In genomic region chr21:23307065-23307464, GRCh38 we compare ENCODE assay signal across 33 cellular contexts.
DNase-seq lines count a peak whose midpoint lies in the region; ATAC-seq, FAIRE-seq and TF ChIP-seq lines count a peak whose summit lies in the region.
"Had no signal": no experiment of that assay in that cellular context is flagged by ENCODE, and none has a peak within 500 bp of the region (broad histone marks: within the 10 kb centered on the region; RNA-seq: fewer than 3 reads in every experiment).

No MANE protein-coding gene starts in this region.

- H3K27me3 ChIP-seq in HepG2 (ENCODE audit: control insufficient read depth in 1 of 2, insufficient read depth in 2 of 2, low read length in 2 of 2) (no peaks in the 10 kb centered on the region), right lobe of liver (no peaks in the 10 kb centered on the region), IMR-90 (ENCODE audit: control insufficient read depth, insufficient read depth, low read length) (no peaks in the 10 kb centered on the region), K562 (ENCODE audit: control insufficient read depth in 2 of 2, insufficient read depth in 2 of 2, low read length in 2 of 2) (no peaks in the 10 kb centered on the region), vagina (no peaks in the 10 kb centered on the region)
- H3K27me3 ChIP-seq: BE2C; BLaER1; BLaER1 treated with 17β-estradiol and CSF1 and Interleukin-3, amounts not matched to agents 10 nM and 100 nM had no signal

- BruUV-seq in HepG2 (replicated peaks; lab: Mats Ljungman, UMichigan) = no TSS peak
- BruUV-seq in IMR-90 (replicated peaks; lab: Mats Ljungman, UMichigan) = no TSS peak
- BruUV-seq in K562 (replicated peaks; lab: Mats Ljungman, UMichigan) = no TSS peak

- no peak overlapping the region for H2BK15ac ChIP-seq in IMR-90 (ENCODE audit: low read depth, low read length)

- no peak overlapping the region for H2AK5ac ChIP-seq in IMR-90 (ENCODE audit: low read depth, low read length)

- no peaks in the 10 kb centered on the region for H3K79me1 ChIP-seq in IMR-90 (ENCODE audit: low read depth in 1 of 2, low read length in 2 of 2)

- H2AFZ ChIP-seq in HepG2 (ENCODE audit: low read length) = no peak overlapping the region
- no peak overlapping the region for H2AFZ ChIP-seq in IMR-90 (replicated peaks; ENCODE audit: low read length, poor library complexity)
- no peak overlapping the region for H2AFZ ChIP-seq in K562 (ENCODE audit: low read depth, low read length)

- no peak overlapping the region for H3K56ac ChIP-seq in IMR-90 (ENCODE audit: extremely low read depth, insufficient read depth, low read length)

- POLR2A ChIA-PET in HepG2 (lab: Yijun Ruan, JAX) = no interaction called here
- POLR2A ChIA-PET in A549 (lab: Yijun Ruan, JAX) = no interaction called here
- POLR2A ChIA-PET in IMR-90 (lab: Charles Lee; ENCODE audit: unreplicated experiment) = no interaction called here
- POLR2A ChIA-PET in K562 (lab: Yijun Ruan, JAX) = no interaction called here

- H2BK20ac ChIP-seq in IMR-90 (ENCODE audit: low read depth, low read length) = no peak overlapping the region

- TF ChIP-seq CTCF in HepG2 (CRISPR knock-in tag; IDR thresholded peaks at IDR 0.05) = no peak
- TF ChIP-seq CTCF in right lobe of liver (IDR thresholded peaks at IDR 0.05) = no peak
- no peak for TF ChIP-seq CTCF in A549 (IDR thresholded peaks at IDR 0.05)
- no peak for TF ChIP-seq CTCF in IMR-90 (conservative IDR thresholded peaks at IDR 0.05; ENCODE audit: low read depth, low read length)
- no peak for TF ChIP-seq CTCF in K562 (IDR thresholded peaks at IDR 0.05 in 2 of 3, conservative IDR thresholded peaks at IDR 0.05 in 1 of 3; ENCODE audit: insufficient read depth in 2 of 3, low read depth in 1 of 3, low read length in 3 of 3)
- TF ChIP-seq CTCF in vagina (IDR thresholded peaks at IDR 0.05) = no peak

- H3K9me3 ChIP-seq in HepG2 (ENCODE audit: low read length) = peaks cover 82% of the 10 kb centered on the region
- no peaks in the 10 kb centered on the region for H3K9me3 ChIP-seq in right lobe of liver
- no peaks in the 10 kb centered on the region for H3K9me3 ChIP-seq in A549
- 0 out of 2 replicates have a peak, but pooled peaks cover 4% of the 10 kb centered on the region for H3K9me3 ChIP-seq in IMR-90 (ENCODE audit: control insufficient read depth, insufficient read depth, low read length)
- H3K9me3 ChIP-seq in K562 (replicated peaks; ENCODE audit: control insufficient read depth, insufficient read depth, low read depth, low read length) = no peaks in the 10 kb centered on the region
- H3K9me3 ChIP-seq in vagina = no peaks in the 10 kb centered on the region
- H3K9me3 ChIP-seq: BE2C; BLaER1; BLaER1 treated with 17β-estradiol and CSF1 and Interleukin-3, amounts not matched to agents 10 nM and 100 nM; Caco-2 had no signal

- no peak overlapping the region for H2BK120ac ChIP-seq in IMR-90 (ENCODE audit: low read depth, low read length)

- H2BK5ac ChIP-seq in IMR-90 (ENCODE audit: low read depth, low read length, poor library complexity, severe bottlenecking) = no peak overlapping the region

- no peak for TF ChIP-seq POLR2A in HepG2 (IDR thresholded peaks at IDR 0.05; ENCODE audit: insufficient read depth in 1 of 2, low read depth in 2 of 2, low read length in 2 of 2)
- TF ChIP-seq POLR2A in right lobe of liver (IDR thresholded peaks at IDR 0.05) = no peak
- TF ChIP-seq POLR2A in A549 (IDR thresholded peaks at IDR 0.05; ENCODE audit: low read length) = no peak
- TF ChIP-seq POLR2A in IMR-90 (IDR thresholded peaks at IDR 0.05; ENCODE audit: low read depth, low read length) = no peak
- no peak for TF ChIP-seq POLR2A in K562 (conservative IDR thresholded peaks at IDR 0.05)
- TF ChIP-seq POLR2A in vagina (IDR thresholded peaks at IDR 0.05) = no peak

- in situ Hi-C loops in HepG2 (cut with HindIII; ENCODE audit: extremely low pct_ligation_motif_present, low pct_unique_long_range_greater_than_20kb) = no loop called here
- in situ Hi-C loops in IMR-90 (cut with MboI; ENCODE audit: low sequenced_read_pairs) = no loop called here
- in situ Hi-C loops in K562 (cut with MboI) = no loop called here

- H3K27ac ChIP-seq in HepG2 (ENCODE audit: extremely low read length, insufficient read depth, low read length) (no peak overlapping the region), right lobe of liver (no peak overlapping the region), A549 (no peak overlapping the region), IMR-90 (ENCODE audit: insufficient read depth, low read length) (no peak overlapping the region), K562 (ENCODE audit: extremely low read depth, low read depth, low read length) (no peak overlapping the region), vagina (no peak overlapping the region)
- H3K27ac ChIP-seq: 22Rv1; BLaER1; BLaER1 treated with 17β-estradiol and CSF1 and Interleukin-3, amounts not matched to agents 10 nM and 100 nM; C4-2B had no signal

- H4K8ac ChIP-seq in IMR-90 (ENCODE audit: low read depth in 2 of 2, low read length in 2 of 2) = no peak overlapping the region

- H3K18ac ChIP-seq in IMR-90 (ENCODE audit: low read depth, low read length) = no peak overlapping the region

- WGBS in HepG2 (ENCODE audit: low lambda C conversion rate) = 0% methylated on average over 1 of the region's 1 CpG
- 4% methylated on average over 1 of the region's 1 CpG for WGBS in right lobe of liver (ENCODE audit: insufficient coverage, low coverage, low lambda C conversion rate, missing lambda C conversion rate)
- WGBS in A549 (ENCODE audit: missing lambda C conversion rate) = 0% methylated on average over 1 of the region's 1 CpG
- whole genome bisulfite sequencing in IMR-90 (ENCODE audit: extremely low coverage in 2 of 2, insufficient read length in 1 of 2), 2 experiments = no CpG with 5 or more reads among the region's 1 CpG
- 0% methylated on average over 1 of the region's 1 CpG for WGBS in K562 (ENCODE audit: insufficient coverage, low coverage, missing lambda C conversion rate)

- DNase-seq in HepG2 (ENCODE audit: low spot score) (no peak), right lobe of liver (no peak), A549 (ENCODE audit: low read depth in 1 of 2, low spot score in 1 of 2) (no peak), IMR-90 (no peak), K562 (ENCODE audit: extremely low read depth in 1 of 4, low spot score in 3 of 4) (no peak), vagina (ENCODE audit: extremely low spot score in 2 of 2) (no peak)
- no peak for DNase-seq in NK-92 treated with Interleukin-12 subunit alpha and Interleukin-12 subunit beta, amount 100 ng/mL, for 24 hours (lab: John Stamatoyannopoulos, UW)
- DNase-seq: 8988T; ACHN; AML-193; BE2C; C1 segment of cervical spinal cord; Caco-2; Calu3; CD4-positive, alpha-beta memory T cell; CD4-positive, alpha-beta T cell; CD4-positive, CD25-positive, alpha-beta regulatory T cell; CD8-positive, alpha-beta memory T cell; CD8-positive, alpha-beta T cell; COR-L47; DMS 273 treated with DMSO at 0.1 percent for 48 hours; DMS153; DMS53; DMS79; DMS79 treated with DMSO at 0.1 percent for 48 hours; DND-41; EL had no signal

- H4K20me1 ChIP-seq in HepG2 (ENCODE audit: insufficient read depth, low read length) (no peaks in the 10 kb centered on the region), IMR-90 (ENCODE audit: insufficient read depth, low read length) (no peaks in the 10 kb centered on the region), K562 (replicated peaks; ENCODE audit: control insufficient read depth, insufficient read depth, low read length) (no peaks in the 10 kb centered on the region)
- H4K20me1 ChIP-seq: BLaER1; BLaER1 treated with 17β-estradiol and CSF1 and Interleukin-3, amounts not matched to agents 10 nM and 100 nM had no signal

- no peaks in the 10 kb centered on the region for H3K36me3 ChIP-seq in HepG2 (replicated peaks in 1 of 2; ENCODE audit: control insufficient read depth in 1 of 2, insufficient read depth in 2 of 2, low read length in 2 of 2)
- H3K36me3 ChIP-seq in right lobe of liver = no peaks in the 10 kb centered on the region
- no peaks in the 10 kb centered on the region for H3K36me3 ChIP-seq in IMR-90 (ENCODE audit: control insufficient read depth, insufficient read depth, low read length)
- H3K36me3 ChIP-seq in K562 (ENCODE audit: control insufficient read depth, insufficient read depth, low read length) = no peaks in the 10 kb centered on the region
- H3K36me3 ChIP-seq in vagina = no peaks in the 10 kb centered on the region
- H3K36me3 ChIP-seq: BE2C; BLaER1; BLaER1 treated with 17β-estradiol and CSF1 and Interleukin-3, amounts not matched to agents 10 nM and 100 nM had no signal

- intact Hi-C loops in HepG2 (cut with micrococcal nuclease; ENCODE audit: unreplicated experiment) = no loop called here
- intact Hi-C loops in right lobe of liver (cut with DNase I) = no loop called here
- intact Hi-C loops in IMR-90 (cut with micrococcal nuclease) = no loop called here
- intact Hi-C loops in K562 (cut with micrococcal nuclease) = no loop called here
- intact Hi-C loops in vagina (cut with DNase I) = no loop called here

- H3K23ac ChIP-seq in IMR-90 (ENCODE audit: low read depth, low read length) = no peak overlapping the region

- dilution Hi-C loops in IMR-90 (cut with HindIII; ENCODE audit: low sequenced_read_pairs, unreplicated experiment) = no loop called here

- CTCF ChIA-PET in HepG2 (lab: Yijun Ruan, JAX; ENCODE audit: low intra/inter-chr PET ratio, low total read pairs) (no interaction called here), A549 (lab: Yijun Ruan, JAX) (no interaction called here), IMR-90 (lab: Yijun Ruan, JAX) (no interaction called here), K562 (lab: Yijun Ruan, JAX; ENCODE audit: low intra/inter-chr PET ratio) (no interaction called here)

- ATAC-seq in HepG2 = no peak
- ATAC-seq in right lobe of liver = no peak
- ATAC-seq in A549 = no peak
- no peak for ATAC-seq in IMR-90 (ENCODE audit: low read depth)
- ATAC-seq in K562 = no peak
- ATAC-seq in HG02870 (IDR thresholded peaks at IDR 0.05; ENCODE audit: unreplicated experiment) = no peak
- ATAC-seq: CD8-positive, alpha-beta T cell had no signal

- no peak for TF ChIP-seq RAD21 in HepG2 (CRISPR knock-in tag; IDR thresholded peaks at IDR 0.05)
- TF ChIP-seq RAD21 in A549 (conservative IDR thresholded peaks at IDR 0.05 in 1 of 2, IDR thresholded peaks at IDR 0.05 in 1 of 2) = no peak
- no peak for TF ChIP-seq RAD21 in IMR-90 (IDR thresholded peaks at IDR 0.05; ENCODE audit: low read length)
- no peak for TF ChIP-seq RAD21 in K562 (CRISPR knock-in tag; conservative IDR thresholded peaks at IDR 0.05 in 1 of 2, IDR thresholded peaks at IDR 0.05 in 1 of 2)

- no peak overlapping the region for H4K5ac ChIP-seq in IMR-90 (ENCODE audit: low read depth, low read length)

- no peak overlapping the region for H3K4ac ChIP-seq in IMR-90 (ENCODE audit: low read depth, low read length)

- no peak overlapping the region for H4K91ac ChIP-seq in IMR-90 (ENCODE audit: insufficient read depth, low read depth, low read length)

- TF ChIP-seq EP300 in HepG2 (IDR thresholded peaks at IDR 0.05; ENCODE audit: low read depth in 2 of 2, low read length in 2 of 2) (no peak), HepG2 (CRISPR knock-in tag; IDR thresholded peaks at IDR 0.05; ENCODE audit: borderline replicate concordance) (no peak), A549 (IDR thresholded peaks at IDR 0.05) (no peak), K562 (IDR thresholded peaks at IDR 0.05; ENCODE audit: low read length) (no peak)

- no peak for FAIRE-seq in HepG2 (lab: Jason Lieb, UNC)
- FAIRE-seq in A549 (lab: Jason Lieb, UNC) = no peak
- no peak for FAIRE-seq in K562 (lab: Jason Lieb, UNC)
- FAIRE-seq: D721Med had no signal

- H3K79me2 ChIP-seq in HepG2 (ENCODE audit: insufficient read depth, low read length) (no peaks in the 10 kb centered on the region), K562 (ENCODE audit: control insufficient read depth, insufficient read depth, low read length) (no peaks in the 10 kb centered on the region)

- no peak overlapping the region for H3K14ac ChIP-seq in IMR-90 (replicated peaks; ENCODE audit: low read depth, low read length)

- H3K9ac ChIP-seq in HepG2 (ENCODE audit: insufficient read depth, low read depth, low read length) (no peak overlapping the region), IMR-90 (ENCODE audit: low read depth, low read length) (no peak overlapping the region), K562 (ENCODE audit: insufficient read depth in 1 of 2, low read depth in 2 of 2, low read length in 2 of 2) (no peak overlapping the region)
- H3K9ac ChIP-seq: BLaER1; BLaER1 treated with 17β-estradiol and CSF1 and Interleukin-3, amounts not matched to agents 10 nM and 100 nM had no signal

- no peaks in the 10 kb centered on the region for H3K9me1 ChIP-seq in IMR-90 (ENCODE audit: insufficient read depth, low read length)
- no peaks in the 10 kb centered on the region for H3K9me1 ChIP-seq in K562 (ENCODE audit: control insufficient read depth, insufficient read depth, low read length)

- no peak overlapping the region for H3K4me3 ChIP-seq in HepG2 (replicated peaks in 1 of 3; ENCODE audit: insufficient read depth in 1 of 3, low read depth in 2 of 3, low read length in 3 of 3)
- H3K4me3 ChIP-seq in right lobe of liver = no peak overlapping the region
- no peak overlapping the region for H3K4me3 ChIP-seq in A549
- no peak overlapping the region for H3K4me3 ChIP-seq in IMR-90 (ENCODE audit: insufficient read depth, low read depth, low read length)
- no peak overlapping the region for H3K4me3 ChIP-seq in K562
- no peak overlapping the region for H3K4me3 ChIP-seq in vagina
- H3K4me3 ChIP-seq: BLaER1; BLaER1 treated with 17β-estradiol and CSF1 and Interleukin-3, amounts not matched to agents 10 nM and 100 nM had no signal

- H3K4me2 ChIP-seq in HepG2 (ENCODE audit: low read depth, low read length) (no peak overlapping the region), A549 (no peak overlapping the region), IMR-90 (ENCODE audit: low read depth, low read length) (no peak overlapping the region), K562 (ENCODE audit: insufficient read depth, low read length) (no peak overlapping the region)
- H3K4me2 ChIP-seq: BLaER1; BLaER1 treated with 17β-estradiol and CSF1 and Interleukin-3, amounts not matched to agents 10 nM and 100 nM had no signal

- H2AK9ac ChIP-seq in IMR-90 (replicated peaks; ENCODE audit: low read depth, low read length, poor library complexity) = no peak overlapping the region

- H3K4me1 ChIP-seq in HepG2 (ENCODE audit: insufficient read depth, low read length) (no peaks in the 10 kb centered on the region), right lobe of liver (no peaks in the 10 kb centered on the region), A549 (no peaks in the 10 kb centered on the region), IMR-90 (ENCODE audit: control insufficient read depth, insufficient read depth, low read length) (no peaks in the 10 kb centered on the region), K562 (replicated peaks in 1 of 2; ENCODE audit: control insufficient read depth in 2 of 2, insufficient read depth in 2 of 2, low read length in 2 of 2) (no peaks in the 10 kb centered on the region), vagina (no peaks in the 10 kb centered on the region)
- H3K4me1 ChIP-seq: BE2C; BLaER1; BLaER1 treated with 17β-estradiol and CSF1 and Interleukin-3, amounts not matched to agents 10 nM and 100 nM; Caco-2 had no signal

Comparison
In these comparisons a context has a peak if more than half of its experiments do, and no peak if none do; other contexts are left out.
1. Of the 241 proteins assayed by ChIP-seq in both HepG2 and K562: peak only in HepG2: none; only in K562: none; in both: MAFF; in neither: 239; mixed calls (peak in some experiments, not most) for 1.